ENCODE assay signal across 8 cellular contexts in the genomic region with DNA sequence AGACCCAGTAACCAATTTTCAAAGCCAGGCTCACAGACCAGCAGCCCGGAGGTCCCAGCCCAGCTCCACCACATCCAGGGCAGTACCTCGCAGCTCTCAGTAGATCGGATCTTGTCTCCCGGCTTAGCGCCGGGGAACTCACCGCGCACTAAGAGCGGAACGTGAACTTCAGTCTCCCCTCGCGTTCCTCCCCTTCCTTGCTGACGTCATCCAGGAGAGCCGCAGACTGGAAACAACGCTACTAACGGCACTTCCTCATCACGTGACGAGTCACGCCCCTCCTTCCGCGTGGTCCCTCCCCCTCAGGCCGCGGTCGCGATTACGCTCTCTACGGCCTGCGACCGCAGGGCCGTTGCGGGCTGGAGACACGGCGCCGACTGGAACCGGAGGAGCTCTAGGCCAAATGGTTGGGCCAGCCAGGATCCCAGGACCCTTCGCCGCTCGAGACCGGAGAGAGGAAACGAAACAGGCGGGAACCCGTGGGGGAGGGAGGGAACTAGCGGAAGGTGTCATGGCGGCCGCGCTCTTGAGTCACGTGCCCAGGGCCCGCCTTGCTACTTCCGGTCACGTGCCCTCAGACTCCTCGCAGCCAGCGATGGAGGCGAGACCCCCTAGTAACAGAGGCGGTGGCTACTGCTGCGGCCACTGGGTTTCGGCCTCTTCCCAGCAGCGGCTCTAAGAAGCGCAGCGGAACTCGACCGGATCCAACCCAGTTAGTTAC. TPM values are rescaled to one million over a fixed set of nuclear protein-coding genes. Genes with fewer than 3 reads are reported as not detected.
DNase-seq lines count a peak whose midpoint lies in the region; ATAC-seq and TF ChIP-seq lines count a peak whose summit lies in the region.

A gene (plus strand): TSS at position 577 of the 721 bp plus-strand sequence. CDS start 10,508 bp downstream, outside the sequence.
A gene with protein sequence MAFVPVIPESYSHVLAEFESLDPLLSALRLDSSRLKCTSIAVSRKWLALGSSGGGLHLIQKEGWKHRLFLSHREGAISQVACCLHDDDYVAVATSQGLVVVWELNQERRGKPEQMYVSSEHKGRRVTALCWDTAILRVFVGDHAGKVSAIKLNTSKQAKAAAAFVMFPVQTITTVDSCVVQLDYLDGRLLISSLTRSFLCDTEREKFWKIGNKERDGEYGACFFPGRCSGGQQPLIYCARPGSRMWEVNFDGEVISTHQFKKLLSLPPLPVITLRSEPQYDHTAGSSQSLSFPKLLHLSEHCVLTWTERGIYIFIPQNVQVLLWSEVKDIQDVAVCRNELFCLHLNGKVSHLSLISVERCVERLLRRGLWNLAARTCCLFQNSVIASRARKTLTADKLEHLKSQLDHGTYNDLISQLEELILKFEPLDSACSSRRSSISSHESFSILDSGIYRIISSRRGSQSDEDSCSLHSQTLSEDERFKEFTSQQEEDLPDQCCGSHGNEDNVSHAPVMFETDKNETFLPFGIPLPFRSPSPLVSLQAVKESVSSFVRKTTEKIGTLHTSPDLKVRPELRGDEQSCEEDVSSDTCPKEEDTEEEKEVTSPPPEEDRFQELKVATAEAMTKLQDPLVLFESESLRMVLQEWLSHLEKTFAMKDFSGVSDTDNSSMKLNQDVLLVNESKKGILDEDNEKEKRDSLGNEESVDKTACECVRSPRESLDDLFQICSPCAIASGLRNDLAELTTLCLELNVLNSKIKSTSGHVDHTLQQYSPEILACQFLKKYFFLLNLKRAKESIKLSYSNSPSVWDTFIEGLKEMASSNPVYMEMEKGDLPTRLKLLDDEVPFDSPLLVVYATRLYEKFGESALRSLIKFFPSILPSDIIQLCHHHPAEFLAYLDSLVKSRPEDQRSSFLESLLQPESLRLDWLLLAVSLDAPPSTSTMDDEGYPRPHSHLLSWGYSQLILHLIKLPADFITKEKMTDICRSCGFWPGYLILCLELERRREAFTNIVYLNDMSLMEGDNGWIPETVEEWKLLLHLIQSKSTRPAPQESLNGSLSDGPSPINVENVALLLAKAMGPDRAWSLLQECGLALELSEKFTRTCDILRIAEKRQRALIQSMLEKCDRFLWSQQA (minus strand): TSS at position 150 of the 721 bp plus-strand sequence. CDS start 4,282 bp downstream, outside the sequence.

- H3K9me3 ChIP-seq in right atrium auricular region (no peaks in the 10 kb centered on the region), uterus (no peaks in the 10 kb centered on the region)

- H3K27me3 ChIP-seq in right atrium auricular region (no peaks in the 10 kb centered on the region), uterus (no peaks in the 10 kb centered on the region)

- H3K36me3 ChIP-seq in right atrium auricular region = no peaks in the 10 kb centered on the region
- no peaks in the 10 kb centered on the region for H3K36me3 ChIP-seq in uterus

- H3K27ac ChIP-seq in right atrium auricular region (peak within 1 kb of the TSS; percentile 94 to 98), uterus (peak within 1 kb of the TSS; percentile 96 to 99)

- intact Hi-C loops in uterus (cut with DNase I; ENCODE audit: low total_unique reads) = loop anchor here (5.0 kb wide), 1 partner anchor 75 kb away; no protein-coding TSS in a partner anchor

- peak; percentile 65 to 78 for TF ChIP-seq POLR2A in uterus (IDR thresholded peaks at IDR 0.05)

- peak; percentile 90 for ATAC-seq in GM18498 (IDR thresholded peaks at IDR 0.05; ENCODE audit: unreplicated experiment)
- peak; percentile 83 for ATAC-seq in HG02938 (IDR thresholded peaks at IDR 0.05; ENCODE audit: unreplicated experiment)

- DNase-seq in NCI-H187 (lab: John Stamatoyannopoulos, UW) (peak; percentile 96 to 99), T-helper 2 cell (peak; percentile 81 to 99 (median 94)), anterior cingulate cortex (lab: John Stamatoyannopoulos, UW) (peak; percentile 40 to 99 (median 94)), right atrium auricular region (ENCODE audit: low spot score) (peak; percentile 96), pulmonary artery endothelial cell (ENCODE audit: low read depth, low spot score) (peak; percentile 97), uterus (peak; percentile 93 to 97)

- peaks cover 0 to 45% of the 10 kb centered on the region in 2 donors for H3K4me1 ChIP-seq in right atrium auricular region
- H3K4me1 ChIP-seq in uterus = peaks cover 8 to 19% of the 10 kb centered on the region in 2 donors

- H3K4me3 ChIP-seq in right atrium auricular region = peak within 1 kb of the TSS; percentile 68 to 79
- peak within 1 kb of the TSS; percentile 73 to 82 for H3K4me3 ChIP-seq in uterus

- TF ChIP-seq CTCF in right atrium auricular region (IDR thresholded peaks at IDR 0.05) (no peak), uterus (IDR thresholded peaks at IDR 0.05) (peak in 2 of 4 experiments; percentile 10 to 23)

RNA-seq across cellular contexts. Expression of the first gene that starts in this region (rescaled TPM):
- total RNA-seq in right atrium auricular region (10 to 100 TPM; 19.5 to 23.8 TPM), pulmonary artery endothelial cell (52.4 and 60.7 TPM in 2 replicates), uterus (100 to 1,000 TPM in 1 of 4 donors, 10 to 100 TPM in 3; 25.0 to 103 (median 50.7) TPM)

RNA-seq across cellular contexts. Expression of the second gene that starts in this region (rescaled TPM):
- total RNA-seq in right atrium auricular region = 10 to 100 TPM; 10.5 to 12.8 TPM
- 26.6 and 33.8 TPM in 2 replicates for total RNA-seq in pulmonary artery endothelial cell
- 10 to 100 TPM in 3 of 4 donors, 1 to 10 TPM in 1; 6.4 to 55.0 (median 35.9) TPM for total RNA-seq in uterus

Comparison
In these comparisons a context has a peak if more than half of its experiments do, and no peak if none do; other contexts are left out.
1. Peak in every context shown above with its lines: DNase-seq, ATAC-seq, H3K4me3 ChIP-seq and H3K27ac ChIP-seq.